1 cellular context compared by ENCODE assay signal in the genomic region with DNA sequence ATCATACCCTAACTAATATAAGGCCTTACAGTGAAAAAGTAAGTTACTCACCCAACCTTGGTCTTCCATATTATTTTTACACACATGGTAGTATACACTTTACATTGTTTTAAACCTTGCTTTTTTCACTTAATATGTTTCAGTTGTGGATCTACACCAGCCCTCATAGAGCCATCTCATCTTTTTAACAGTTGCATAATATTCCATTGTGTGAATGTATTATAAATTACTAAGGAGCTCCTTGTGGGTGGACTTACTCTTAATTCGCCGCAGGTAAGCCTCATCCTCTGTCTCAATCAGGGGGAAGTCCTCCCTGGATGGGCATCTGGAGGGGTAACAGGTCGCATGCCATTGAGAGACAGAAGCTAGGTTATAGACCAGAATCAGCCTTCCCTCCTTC.
TF ChIP-seq lines count a peak whose summit lies in the region.

No MANE protein-coding gene starts in this region.

TF ChIP-seq in WTC11, 78 proteins besides CTCF, POLR2A, EP300 and RAD21:
- TF ChIP-seq, protein P1, sequence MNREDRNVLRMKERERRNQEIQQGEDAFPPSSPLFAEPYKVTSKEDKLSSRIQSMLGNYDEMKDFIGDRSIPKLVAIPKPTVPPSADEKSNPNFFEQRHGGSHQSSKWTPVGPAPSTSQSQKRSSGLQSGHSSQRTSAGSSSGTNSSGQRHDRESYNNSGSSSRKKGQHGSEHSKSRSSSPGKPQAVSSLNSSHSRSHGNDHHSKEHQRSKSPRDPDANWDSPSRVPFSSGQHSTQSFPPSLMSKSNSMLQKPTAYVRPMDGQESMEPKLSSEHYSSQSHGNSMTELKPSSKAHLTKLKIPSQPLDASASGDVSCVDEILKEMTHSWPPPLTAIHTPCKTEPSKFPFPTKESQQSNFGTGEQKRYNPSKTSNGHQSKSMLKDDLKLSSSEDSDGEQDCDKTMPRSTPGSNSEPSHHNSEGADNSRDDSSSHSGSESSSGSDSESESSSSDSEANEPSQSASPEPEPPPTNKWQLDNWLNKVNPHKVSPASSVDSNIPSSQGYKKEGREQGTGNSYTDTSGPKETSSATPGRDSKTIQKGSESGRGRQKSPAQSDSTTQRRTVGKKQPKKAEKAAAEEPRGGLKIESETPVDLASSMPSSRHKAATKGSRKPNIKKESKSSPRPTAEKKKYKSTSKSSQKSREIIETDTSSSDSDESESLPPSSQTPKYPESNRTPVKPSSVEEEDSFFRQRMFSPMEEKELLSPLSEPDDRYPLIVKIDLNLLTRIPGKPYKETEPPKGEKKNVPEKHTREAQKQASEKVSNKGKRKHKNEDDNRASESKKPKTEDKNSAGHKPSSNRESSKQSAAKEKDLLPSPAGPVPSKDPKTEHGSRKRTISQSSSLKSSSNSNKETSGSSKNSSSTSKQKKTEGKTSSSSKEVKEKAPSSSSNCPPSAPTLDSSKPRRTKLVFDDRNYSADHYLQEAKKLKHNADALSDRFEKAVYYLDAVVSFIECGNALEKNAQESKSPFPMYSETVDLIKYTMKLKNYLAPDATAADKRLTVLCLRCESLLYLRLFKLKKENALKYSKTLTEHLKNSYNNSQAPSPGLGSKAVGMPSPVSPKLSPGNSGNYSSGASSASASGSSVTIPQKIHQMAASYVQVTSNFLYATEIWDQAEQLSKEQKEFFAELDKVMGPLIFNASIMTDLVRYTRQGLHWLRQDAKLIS (CRISPR knock-in tag; IDR thresholded peaks at IDR 0.05; ENCODE audit: borderline replicate concordance) = no peak
- TF ChIP-seq, protein P2, sequence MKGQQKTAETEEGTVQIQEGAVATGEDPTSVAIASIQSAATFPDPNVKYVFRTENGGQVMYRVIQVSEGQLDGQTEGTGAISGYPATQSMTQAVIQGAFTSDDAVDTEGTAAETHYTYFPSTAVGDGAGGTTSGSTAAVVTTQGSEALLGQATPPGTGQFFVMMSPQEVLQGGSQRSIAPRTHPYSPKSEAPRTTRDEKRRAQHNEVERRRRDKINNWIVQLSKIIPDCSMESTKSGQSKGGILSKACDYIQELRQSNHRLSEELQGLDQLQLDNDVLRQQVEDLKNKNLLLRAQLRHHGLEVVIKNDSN (CRISPR knock-in tag; IDR thresholded peaks at IDR 0.05) = no peak
- TF ChIP-seq, protein P3, sequence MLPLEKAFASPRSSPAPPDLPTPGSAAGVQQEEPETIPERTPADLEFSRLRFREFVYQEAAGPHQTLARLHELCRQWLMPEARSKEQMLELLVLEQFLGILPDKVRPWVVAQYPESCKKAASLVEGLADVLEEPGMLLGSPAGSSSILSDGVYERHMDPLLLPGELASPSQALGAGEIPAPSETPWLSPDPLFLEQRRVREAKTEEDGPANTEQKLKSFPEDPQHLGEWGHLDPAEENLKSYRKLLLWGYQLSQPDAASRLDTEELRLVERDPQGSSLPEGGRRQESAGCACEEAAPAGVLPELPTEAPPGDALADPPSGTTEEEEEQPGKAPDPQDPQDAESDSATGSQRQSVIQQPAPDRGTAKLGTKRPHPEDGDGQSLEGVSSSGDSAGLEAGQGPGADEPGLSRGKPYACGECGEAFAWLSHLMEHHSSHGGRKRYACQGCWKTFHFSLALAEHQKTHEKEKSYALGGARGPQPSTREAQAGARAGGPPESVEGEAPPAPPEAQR (CRISPR knock-in tag; IDR thresholded peaks at IDR 0.05) = no peak
TF ChIP-seq in WTC11: peak in this region for 0.
